27 cellular contexts compared by ENCODE assay signal in the genomic region with DNA sequence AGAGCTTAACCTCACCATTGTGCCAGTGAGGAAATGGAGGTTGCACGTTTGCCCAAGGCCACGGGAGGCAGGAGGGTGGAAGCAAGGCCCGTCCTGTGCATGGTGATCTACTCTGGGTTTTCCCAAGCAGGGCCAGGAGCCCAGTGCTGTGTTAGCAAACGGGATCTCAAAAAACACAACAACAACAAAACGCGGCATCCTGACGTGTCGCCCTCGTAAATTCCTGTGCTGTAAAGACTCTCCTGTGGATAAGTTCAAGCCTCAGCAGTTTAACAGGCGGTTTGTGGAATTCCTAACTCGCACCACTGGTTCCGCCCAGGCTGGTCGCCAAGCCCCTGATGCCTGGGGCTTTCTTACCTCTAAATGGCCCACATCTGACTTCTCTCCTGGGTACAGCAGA. TPM values are rescaled to one million over a fixed set of nuclear protein-coding genes. Genes with fewer than 3 reads are reported as not detected.
DNase-seq lines count a peak whose midpoint lies in the region; ATAC-seq, FAIRE-seq and TF ChIP-seq lines count a peak whose summit lies in the region.
"Had no signal": no experiment of that assay in that cellular context is flagged by ENCODE, and none has a peak within 500 bp of the region (broad histone marks: within the 10 kb centered on the region; RNA-seq: fewer than 3 reads in every experiment).

No MANE protein-coding gene starts in this region.

- TF ChIP-seq CTCF in PC-3 (conservative IDR thresholded peaks at IDR 0.05; ENCODE audit: low read depth, low read length), result no peak
- no peak for TF ChIP-seq CTCF in kidney (IDR thresholded peaks at IDR 0.05; ENCODE audit: borderline replicate concordance, extremely low read depth, insufficient read depth)

- FAIRE-seq in kidney (lab: Jason Lieb, UNC), result no peak
- FAIRE-seq: GM18507, K562, RCC 7860 had no signal

- DNase-seq in Caki2 (ENCODE audit: low read depth), result peak; percentile 49
- DNase-seq in PC-3, result peak; percentile 16
- peak; percentile 59 for DNase-seq in kidney
- DNase-seq in posterior vena cava (ENCODE audit: low spot score), result peak; percentile 74
- no peak for DNase-seq in foreskin melanocyte
- DNase-seq in left colon, result no peak
- no peak for DNase-seq in activated CD4-positive, alpha-beta T cell treated with anti-CD3 and anti-CD28 coated beads for 1 hour
- DNase-seq: DMS153, GOT3, HCEC 1CT, MV-4-11, NCI-H1105, NCI-H1436 treated with DMSO at 0.1 percent for 48 hours, NCI-H187 treated with DMSO at 0.1 percent for 48 hours, NCI-H2227 treated with DMSO at 0.1 percent for 48 hours, NCI-H510A, NCI-H69, SIG-M5 had no signal

- ATAC-seq in PC-3 (no peak), HG03442 (IDR thresholded peaks at IDR 0.05; ENCODE audit: unreplicated experiment) (no peak), left colon (no peak)
- ATAC-seq: K562 had no signal

- no peaks in the 10 kb centered on the region for H4K20me1 ChIP-seq in PC-3 (ENCODE audit: low read length)

- no peaks in the 10 kb centered on the region for H3F3A ChIP-seq in PC-3 (ENCODE audit: low read length, unreplicated experiment)

- intact Hi-C loops in PC-3 (cut with micrococcal nuclease) (no loop called here), kidney (cut with DNase I) (no loop called here), posterior vena cava (cut with DNase I) (no loop called here), left colon (cut with DNase I, micrococcal nuclease) (no loop called here)

- no peak overlapping the region for H2AFZ ChIP-seq in PC-3 (ENCODE audit: low read length)

- H3K9me2 ChIP-seq in PC-3 (replicated peaks; ENCODE audit: low read length), result no peaks in the 10 kb centered on the region

- H3K4me2 ChIP-seq in PC-3 (ENCODE audit: low read length), result no peak overlapping the region

- no peak overlapping the region for H3K4me3 ChIP-seq in PC-3 (ENCODE audit: low read length)
- H3K4me3 ChIP-seq in kidney (ENCODE audit: low read length in 2 of 2), result no peak overlapping the region
- H3K4me3 ChIP-seq: K562, SK-N-MC had no signal

- H3K9ac ChIP-seq in PC-3 (ENCODE audit: low read length) (no peak overlapping the region), kidney (ENCODE audit: low read length in 2 of 2) (no peak overlapping the region)

- CTCF ChIA-PET in PC-3 (lab: Charles Lee), result interaction anchor here (0.8 kb wide), 1 partner anchor 131 kb away, joined by 5 read pairs; no protein-coding TSS in a partner anchor

- H3K4me1 ChIP-seq in PC-3 (ENCODE audit: insufficient read depth, low read length) (no peaks in the 10 kb centered on the region), kidney (ENCODE audit: control insufficient read depth in 1 of 2, insufficient read depth in 1 of 2, low read depth in 1 of 2, low read length in 2 of 2) (no peaks in the 10 kb centered on the region)

- H3K79me2 ChIP-seq in PC-3 (ENCODE audit: low read length), result no peaks in the 10 kb centered on the region

- no peaks in the 10 kb centered on the region for H3K27me3 ChIP-seq in PC-3 (ENCODE audit: low read length)

- in situ Hi-C loops in Caki2 (cut with HindIII; ENCODE audit: low pct_unique_long_range_greater_than_20kb, low sequenced_read_pairs), result no loop called here

- no peaks in the 10 kb centered on the region for H3K9me3 ChIP-seq in PC-3 (ENCODE audit: low read length)
- no peaks in the 10 kb centered on the region for H3K9me3 ChIP-seq in kidney (ENCODE audit: control insufficient read depth in 1 of 2, low read length in 2 of 2)

- H3K36me3 ChIP-seq in PC-3 (ENCODE audit: low read depth, low read length) (no peaks in the 10 kb centered on the region), kidney (ENCODE audit: control insufficient read depth in 1 of 2, insufficient read depth in 2 of 2, low read length in 2 of 2) (peaks cover 0 to 4% of the 10 kb centered on the region in 2 donors)

- no peak overlapping the region for H3K27ac ChIP-seq in PC-3 (ENCODE audit: low read length)
- no peak overlapping the region for H3K27ac ChIP-seq in kidney (ENCODE audit: low read depth in 2 of 2, low read length in 2 of 2)
- H3K27ac ChIP-seq: SK-N-MC had no signal

- POLR2A ChIA-PET in PC-3 (lab: Charles Lee; ENCODE audit: unreplicated experiment), result interaction anchor here (0.6 kb wide), 1 partner anchor 152 kb away, joined by 3 read pairs; no protein-coding TSS in a partner anchor

- no TSS peak for BruUV-seq in PC-3 (replicated peaks; lab: Mats Ljungman, UMichigan)

RNA-seq across cellular contexts. Expression of a gene that starts 39.1 kb away (rescaled TPM):
- total RNA-seq in Caki2 (2014; rRNA removed; shearing (Covaris generic); ENCODE audit: low replicate concordance), result not detected in 2 replicates
- 2.8 and 9.1 TPM in 2 replicates for total RNA-seq in PC-3 (2014; rRNA removed)
- total RNA-seq in kidney, result 22.4 TPM
- 10.0 TPM for polyA plus RNA-seq in kidney (ENCODE audit: insufficient read depth, low read depth, low replicate concordance)
- total RNA-seq in posterior vena cava, result 10 to 100 TPM; 21.1 to 24.4 TPM
- 1,000 to 10,000 TPM; 3,156 to 4,796 TPM for total RNA-seq in left colon
- total RNA-seq: A172, G401, MCF 10A had no signal
- polyA plus RNA-seq: BJ, K562 had no signal

RNA-seq across cellular contexts. Expression of a gene that starts 57.1 kb away (rescaled TPM):
- total RNA-seq in Caki2 (2014; rRNA removed; shearing (Covaris generic); ENCODE audit: low replicate concordance), result 4.6 and 10.3 TPM in 2 replicates
- total RNA-seq in PC-3 (2014; rRNA removed) (0.66 and 2.0 TPM in 2 replicates), kidney (27.6 TPM), posterior vena cava (10 to 100 TPM; 11.8 to 12.4 TPM), left colon (10 to 100 TPM; 17.0 to 86.9 TPM)
- polyA plus RNA-seq in kidney (ENCODE audit: insufficient read depth, low read depth, low replicate concordance), result 5.6 TPM
- polyA plus RNA-seq: K562 had no signal

Comparison
In these comparisons a context has a peak if more than half of its experiments do, and no peak if none do; other contexts are left out.
1. DNase-seq: peak in Caki2 (single experiment), PC-3 (single experiment), kidney (single experiment) and posterior vena cava (single experiment); none in foreskin melanocyte (single experiment), left colon (0 of 2) and activated CD4-positive, alpha-beta T cell treated with anti-CD3 and anti-CD28 coated beads for 1 hour (single experiment).
2. RNA of a gene that starts 39.1 kb away (total RNA-seq): 3,156 to 4,796 TPM in left colon; 21.1 to 24.4 TPM in posterior vena cava, 22.4 TPM in kidney (single experiment), 2.8 to 9.1 TPM in PC-3 and not detected in Caki2; every median in the first group is over 100 times any median in the second.